ENCODE assay signal across 16 cellular contexts in the genomic region with DNA sequence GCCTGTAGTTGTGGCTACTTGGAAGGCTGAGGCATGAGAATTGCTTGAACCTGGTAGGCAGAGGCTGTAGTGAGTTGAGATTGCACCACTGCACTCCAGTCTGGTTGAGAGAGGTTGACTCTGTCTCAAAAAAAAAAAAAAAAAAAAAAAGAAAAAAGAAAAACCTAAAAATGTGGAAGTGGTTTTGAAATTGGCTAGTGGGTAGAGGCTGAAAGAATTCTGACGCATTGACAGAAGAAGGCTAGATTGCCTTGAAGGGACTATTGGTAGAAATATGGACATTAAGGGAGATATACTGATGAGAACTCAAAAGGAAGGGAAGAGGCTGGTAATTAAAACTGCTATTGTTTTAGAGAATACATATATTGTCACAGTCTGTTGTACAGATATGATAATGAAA.
"Had no signal": no experiment of that assay in that cellular context is flagged by ENCODE, and none has a peak within 500 bp of the region (broad histone marks: within the 10 kb centered on the region; RNA-seq: fewer than 3 reads in every experiment).

No MANE protein-coding gene starts in this region.

- H3K36me3 Mint-ChIP-seq: neural progenitor cell had no signal

- H3K4me3 Mint-ChIP-seq: activated CD4-positive, alpha-beta T cell treated with anti-CD3 and anti-CD28 coated beads, Interleukin-2, amount 10 ng/mL, durations not matched to agents 24 days and 14 days; central memory CD8-positive, alpha-beta T cell; neural progenitor cell; stimulated activated naive B cell treated with anti-CD40 and anti-IgM and Interleukin-4, amounts not matched to agents 10 μg/mL and 1 μg/mL and 100 μg/mL, for 72 hours had no signal

- H3K27ac Mint-ChIP-seq: activated CD4-positive, alpha-beta T cell treated with anti-CD3 and anti-CD28 coated beads, Interleukin-2, amount 10 ng/mL, durations not matched to agents 24 days and 14 days; naive thymus-derived CD4-positive, alpha-beta T cell; neural progenitor cell; stimulated activated naive B cell treated with anti-CD40 and anti-IgM and Interleukin-4, amounts not matched to agents 10 μg/mL and 1 μg/mL and 100 μg/mL, for 72 hours had no signal

- H3K4me1 Mint-ChIP-seq: central memory CD8-positive, alpha-beta T cell; stimulated activated naive B cell treated with anti-CD40 and anti-IgM and Interleukin-4, amounts not matched to agents 10 μg/mL and 1 μg/mL and 100 μg/mL, for 72 hours had no signal

- ATAC-seq: foreskin keratinocyte; left cardiac atrium; naive thymus-derived CD4-positive, alpha-beta T cell; right lobe of liver; stimulated activated naive B cell treated with anti-CD40 and anti-IgM and Interleukin-4, amounts not matched to agents 10 μg/mL and 1 μg/mL and 100 μg/mL, for 72 hours had no signal

- H3K9me3 ChIP-seq: colonic mucosa, right lobe of liver, thoracic aorta had no signal

- DNase-seq: activated CD4-positive, alpha-beta T cell treated with anti-CD3 and anti-CD28 coated beads, Interleukin-2, amount 10 ng/mL, durations not matched to agents 24 days and 14 days; activated naive CD4-positive, alpha-beta T cell; aorta; brain microvascular endothelial cell; colonic mucosa; foreskin keratinocyte; left cardiac atrium; mesenchymal stem cell; naive thymus-derived CD4-positive, alpha-beta T cell; right lobe of liver; stimulated activated naive B cell treated with anti-CD40 and anti-IgM and Interleukin-4, amounts not matched to agents 10 μg/mL and 1 μg/mL and 100 μg/mL, for 72 hours; T1000; upper lobe of left lung had no signal
